In genomic region chr3:127697531-127698240, GRCh38 we compare ENCODE assay signal across 8 cellular contexts. TPM values are rescaled to one million over a fixed set of nuclear protein-coding genes. Genes with fewer than 3 reads are reported as not detected.
DNase-seq lines count a peak whose midpoint lies in the region; ATAC-seq and TF ChIP-seq lines count a peak whose summit lies in the region.

No MANE protein-coding gene starts in this region.

- CTCF ChIA-PET in activated CD4-positive, alpha-beta memory T cell treated with anti-CD3 and anti-CD28 coated beads, Interleukin-2, amount 10 ng/mL, durations not matched to agents 7 days and 5 days (lab: Charles Lee): interaction anchor here (1.2 to 2.6 kb wide), 4 partner anchors 16 to 134 kb away, joined by 3 to 19 read pairs (median 8); no protein-coding TSS in a partner anchor

- WGBS in suprapubic skin: 39% methylated on average over 16 of the region's 16 CpGs

- peak overlapping the region; percentile 27 for H3K9ac ChIP-seq in muscle layer of colon (ENCODE audit: low read length)

- peak; percentile 74 for DNase-seq in SIG-M5 treated with dmso at 0.1 percent for 504 hours (lab: John Stamatoyannopoulos, UW; ENCODE audit: unreplicated experiment)
- DNase-seq in SIG-M5 (lab: John Stamatoyannopoulos, UW): no peak
- peak; percentile 54 for DNase-seq in NCI-H460 (ENCODE audit: extremely low read depth, low read depth)
- peak; percentile 66 for DNase-seq in activated CD4-positive, alpha-beta memory T cell treated with anti-CD3 and anti-CD28 coated beads, Interleukin-2, amount 10 ng/mL, durations not matched to agents 7 days and 5 days
- peak; percentile 85 to 90 for DNase-seq in suprapubic skin (ENCODE audit: low spot score in 2 of 2)

- H3K36me3 ChIP-seq in muscle layer of colon (ENCODE audit: insufficient read depth, low read length) (peaks cover 12% of the 10 kb centered on the region), suprapubic skin (peaks cover 7% of the 10 kb centered on the region)

- no peaks in the 10 kb centered on the region for H3K9me3 Mint-ChIP-seq in activated CD4-positive, alpha-beta memory T cell treated with anti-CD3 and anti-CD28 coated beads, Interleukin-2, amount 10 ng/mL, durations not matched to agents 7 days and 5 days

- H3K36me3 Mint-ChIP-seq in activated CD4-positive, alpha-beta memory T cell treated with anti-CD3 and anti-CD28 coated beads, Interleukin-2, amount 10 ng/mL, durations not matched to agents 7 days and 5 days (ENCODE audit: low read depth): no peaks in the 10 kb centered on the region

- no peaks in the 10 kb centered on the region for H3K9me3 ChIP-seq in muscle layer of colon (ENCODE audit: low read length)
- H3K9me3 ChIP-seq in suprapubic skin: no peaks in the 10 kb centered on the region

- TF ChIP-seq CTCF in suprapubic skin (IDR thresholded peaks at IDR 0.05): no peak

- H3K27me3 Mint-ChIP-seq in activated CD4-positive, alpha-beta memory T cell treated with anti-CD3 and anti-CD28 coated beads, Interleukin-2, amount 10 ng/mL, durations not matched to agents 7 days and 5 days: no peaks in the 10 kb centered on the region

- peaks cover 3% of the 10 kb centered on the region for H3K4me1 Mint-ChIP-seq in activated CD4-positive, alpha-beta memory T cell treated with anti-CD3 and anti-CD28 coated beads, Interleukin-2, amount 10 ng/mL, durations not matched to agents 7 days and 5 days

- peak in 1 of 2 donors; percentile 1 for TF ChIP-seq POLR2A in suprapubic skin (IDR thresholded peaks at IDR 0.05)

- H3K27me3 ChIP-seq in muscle layer of colon (ENCODE audit: control insufficient read depth in 1 of 2, insufficient read depth in 2 of 2, low read length in 2 of 2) (no peaks in the 10 kb centered on the region), suprapubic skin (no peaks in the 10 kb centered on the region)

- ATAC-seq in HG03045 (IDR thresholded peaks at IDR 0.05; ENCODE audit: unreplicated experiment) (peak; percentile 73), esophagus mucosa (peak; percentile 54)

- H3K4me1 ChIP-seq in muscle layer of colon (ENCODE audit: insufficient read depth, low read length) (peaks cover 55% of the 10 kb centered on the region), suprapubic skin (peaks cover 52% of the 10 kb centered on the region)

- H3K4me3 ChIP-seq in muscle layer of colon (ENCODE audit: low read depth in 1 of 2, low read length in 2 of 2) (peak overlapping the region in 1 of 2 donors; percentile 57), suprapubic skin (peak overlapping the region; percentile 22)

- peak overlapping the region; percentile 92 for H3K27ac ChIP-seq in muscle layer of colon (ENCODE audit: low read depth, low read length)
- H3K27ac ChIP-seq in suprapubic skin: peak overlapping the region; percentile 84

- POLR2A ChIA-PET in activated CD4-positive, alpha-beta memory T cell treated with anti-CD3 and anti-CD28 coated beads, Interleukin-2, amount 10 ng/mL, durations not matched to agents 7 days and 5 days (lab: Charles Lee): no interaction called here

- H3K4me3 Mint-ChIP-seq in activated CD4-positive, alpha-beta memory T cell treated with anti-CD3 and anti-CD28 coated beads, Interleukin-2, amount 10 ng/mL, durations not matched to agents 7 days and 5 days: no peak overlapping the region

- H3K27ac Mint-ChIP-seq in activated CD4-positive, alpha-beta memory T cell treated with anti-CD3 and anti-CD28 coated beads, Interleukin-2, amount 10 ng/mL, durations not matched to agents 7 days and 5 days: no peak overlapping the region

- no peak for TF ChIP-seq EP300 in suprapubic skin (IDR thresholded peaks at IDR 0.05)

RNA-seq across cellular contexts. Expression of gene ABTB1, which starts 24.9 kb away (rescaled TPM):
- total RNA-seq in NCI-H460 (2014; rRNA removed; shearing (Covaris generic)): 1.6 and 2.9 TPM in 2 replicates
- polyA plus RNA-seq in NCI-H460 (2014; cell fraction: nucleus; rRNA removed): 1.1 and 2.3 TPM in 2 replicates
- total RNA-seq in activated CD4-positive, alpha-beta memory T cell treated with anti-CD3 and anti-CD28 coated beads, Interleukin-2, amount 10 ng/mL, durations not matched to agents 7 days and 5 days: 10 to 100 TPM; 34.3 to 38.8 TPM
- 6.4 TPM for total RNA-seq in esophagus mucosa
- total RNA-seq in suprapubic skin: 10 to 100 TPM; 19.9 to 66.1 (median 35.8) TPM
